11 cellular contexts compared by ENCODE assay signal in genomic region chr12:109950625-109951024, GRCh38. TPM values are rescaled to one million over a fixed set of nuclear protein-coding genes. Genes with fewer than 3 reads are reported as not detected.
DNase-seq lines count a peak whose midpoint lies in the region; ATAC-seq, FAIRE-seq and TF ChIP-seq lines count a peak whose summit lies in the region.
"Had no signal": no experiment of that assay in that cellular context is flagged by ENCODE, and none has a peak within 500 bp of the region (broad histone marks: within the 10 kb centered on the region; RNA-seq: fewer than 3 reads in every experiment).

No MANE protein-coding gene starts in this region.

- no peak for FAIRE-seq in HepG2 (lab: Jason Lieb, UNC)
- no peak for FAIRE-seq in astrocyte (lab: Jason Lieb, UNC)

- TF ChIP-seq EP300 in HepG2 (IDR thresholded peaks at IDR 0.05; ENCODE audit: low read depth in 2 of 2, low read length in 2 of 2) (no peak), HepG2 (CRISPR knock-in tag; IDR thresholded peaks at IDR 0.05; ENCODE audit: borderline replicate concordance) (no peak)

- H3K36me3 Mint-ChIP-seq in astrocyte (ENCODE audit: low read depth, unreplicated experiment) = peaks cover 23% of the 10 kb centered on the region

- H3K27ac ChIP-seq in HepG2 (ENCODE audit: extremely low read length, insufficient read depth, low read length) (peak overlapping the region; percentile 76), right lobe of liver (peak overlapping the region in 1 of 3 donors; percentile 82), astrocyte (ENCODE audit: low read depth, low read length) (peak overlapping the region; percentile 95), muscle layer of duodenum (ENCODE audit: low read length) (peak overlapping the region; percentile 28), uterus (peak overlapping the region; percentile 47 to 69)

- in situ Hi-C loops in HepG2 (cut with HindIII; ENCODE audit: extremely low pct_ligation_motif_present, low pct_unique_long_range_greater_than_20kb) = no loop called here

- H4K20me1 ChIP-seq in HepG2 (ENCODE audit: insufficient read depth, low read length) = no peaks in the 10 kb centered on the region
- H4K20me1 ChIP-seq in astrocyte (ENCODE audit: insufficient read depth, low read length) = no peaks in the 10 kb centered on the region

- H2AFZ ChIP-seq in HepG2 (ENCODE audit: low read length) = no peak overlapping the region
- no peak overlapping the region for H2AFZ ChIP-seq in astrocyte (ENCODE audit: low read depth, low read length)

- CTCF ChIA-PET in HepG2 (lab: Yijun Ruan, JAX; ENCODE audit: low intra/inter-chr PET ratio, low total read pairs) = no interaction called here

- no peak for DNase-seq in HepG2 (ENCODE audit: low spot score)
- no peak for DNase-seq in right lobe of liver
- no peak for DNase-seq in astrocyte (ENCODE audit: low read depth)
- no peak for DNase-seq in uterus
- no peak for DNase-seq in NCI-H345 treated with DMSO at 0.1 percent for 48 hours (lab: John Stamatoyannopoulos, UW; ENCODE audit: unreplicated experiment)
- no peak for DNase-seq in activated gamma-delta T cell (lab: John Stamatoyannopoulos, UW)
- DNase-seq in dedifferentiated amniotic fluid mesenchymal stem cell (ENCODE audit: extremely low spot score) = no peak
- DNase-seq: activated CD8-positive, alpha-beta memory T cell treated with anti-CD3 and anti-CD28 coated beads, Interleukin-2, amount 50 U/mL, for 48 hours; aorta; head of caudate nucleus had no signal

- no peak for TF ChIP-seq RAD21 in HepG2 (CRISPR knock-in tag; IDR thresholded peaks at IDR 0.05)

- BruUV-seq in HepG2 (replicated peaks; lab: Mats Ljungman, UMichigan) = no TSS peak

- no peak overlapping the region for H3K4me2 ChIP-seq in HepG2 (ENCODE audit: low read depth, low read length)
- H3K4me2 ChIP-seq in astrocyte (ENCODE audit: low read length) = peak overlapping the region; percentile 82

- POLR2A ChIA-PET in HepG2 (lab: Yijun Ruan, JAX) = no interaction called here

- H3K4me1 Mint-ChIP-seq in astrocyte (ENCODE audit: low read depth, unreplicated experiment) = peaks cover 68% of the 10 kb centered on the region

- H3K4me1 ChIP-seq in HepG2 (ENCODE audit: insufficient read depth, low read length) = peaks cover 60% of the 10 kb centered on the region
- H3K4me1 ChIP-seq in right lobe of liver = peaks cover 0 to 57% (median 15%) of the 10 kb centered on the region in 4 donors
- peaks cover 69% of the 10 kb centered on the region for H3K4me1 ChIP-seq in astrocyte (ENCODE audit: insufficient read depth, low read length)
- peaks cover 26 to 56% of the 10 kb centered on the region in 2 donors for H3K4me1 ChIP-seq in muscle layer of duodenum (ENCODE audit: control insufficient read depth in 1 of 2, insufficient read depth in 2 of 2, low read length in 2 of 2)
- H3K4me1 ChIP-seq in uterus = peaks cover 0 to 14% of the 10 kb centered on the region in 2 donors

- no peak overlapping the region for H3K4me3 Mint-ChIP-seq in astrocyte (ENCODE audit: unreplicated experiment)

- H3K9ac ChIP-seq in HepG2 (ENCODE audit: insufficient read depth, low read depth, low read length) (no peak overlapping the region), astrocyte (ENCODE audit: low read length) (peak overlapping the region; percentile 62)

- no peak for TF ChIP-seq POLR2A in HepG2 (IDR thresholded peaks at IDR 0.05; ENCODE audit: insufficient read depth in 1 of 2, low read depth in 2 of 2, low read length in 2 of 2)
- no peak for TF ChIP-seq POLR2A in right lobe of liver (IDR thresholded peaks at IDR 0.05)
- TF ChIP-seq POLR2A in uterus (IDR thresholded peaks at IDR 0.05) = no peak

- H3K9me3 ChIP-seq in HepG2 (ENCODE audit: low read length) (no peaks in the 10 kb centered on the region), right lobe of liver (no peaks in the 10 kb centered on the region), astrocyte (ENCODE audit: insufficient read depth, low read depth, low read length) (no peaks in the 10 kb centered on the region), muscle layer of duodenum (ENCODE audit: control insufficient read depth in 1 of 2, low read length in 2 of 2) (no peaks in the 10 kb centered on the region), uterus (no peaks in the 10 kb centered on the region)

- no peaks in the 10 kb centered on the region for H3K9me3 Mint-ChIP-seq in astrocyte (ENCODE audit: unreplicated experiment)

- H3K36me3 ChIP-seq in HepG2 (replicated peaks in 1 of 2; ENCODE audit: control insufficient read depth in 1 of 2, insufficient read depth in 2 of 2, low read length in 2 of 2) (peaks cover 13 to 39% of the 10 kb centered on the region in 2 experiments), right lobe of liver (peaks cover 0 to 40% (median 10%) of the 10 kb centered on the region in 4 donors), astrocyte (ENCODE audit: insufficient read depth, low read length) (peaks cover 19% of the 10 kb centered on the region), muscle layer of duodenum (ENCODE audit: control insufficient read depth in 1 of 2, insufficient read depth in 2 of 2, low read length in 2 of 2) (peaks cover 45% of the 10 kb centered on the region in 2 donors), uterus (no peaks in the 10 kb centered on the region)

- intact Hi-C loops in HepG2 (cut with micrococcal nuclease; ENCODE audit: unreplicated experiment) = no loop called here
- intact Hi-C loops in right lobe of liver (cut with DNase I) = no loop called here
- intact Hi-C loops in uterus (cut with DNase I; ENCODE audit: low total_unique reads) = no loop called here

- TF ChIP-seq CTCF in HepG2 (CRISPR knock-in tag; IDR thresholded peaks at IDR 0.05) = no peak
- no peak for TF ChIP-seq CTCF in right lobe of liver (IDR thresholded peaks at IDR 0.05)
- no peak for TF ChIP-seq CTCF in astrocyte (IDR thresholded peaks at IDR 0.05; ENCODE audit: insufficient read depth, low read depth, low read length)
- TF ChIP-seq CTCF in uterus (IDR thresholded peaks at IDR 0.05) = no peak

- ATAC-seq in HepG2 (no peak), right lobe of liver (no peak)

- no peaks in the 10 kb centered on the region for H3K27me3 ChIP-seq in HepG2 (ENCODE audit: control insufficient read depth in 1 of 2, insufficient read depth in 2 of 2, low read length in 2 of 2)
- H3K27me3 ChIP-seq in right lobe of liver = no peaks in the 10 kb centered on the region
- no peaks in the 10 kb centered on the region for H3K27me3 ChIP-seq in astrocyte (ENCODE audit: insufficient read depth, low read length)
- no peaks in the 10 kb centered on the region for H3K27me3 ChIP-seq in muscle layer of duodenum (ENCODE audit: low read depth, low read length)
- H3K27me3 ChIP-seq in uterus = no peaks in the 10 kb centered on the region

- H3K27me3 Mint-ChIP-seq in astrocyte (ENCODE audit: low read depth, unreplicated experiment) = no peaks in the 10 kb centered on the region

- no peak overlapping the region for H3K4me3 ChIP-seq in HepG2 (replicated peaks in 1 of 3; ENCODE audit: insufficient read depth in 1 of 3, low read depth in 2 of 3, low read length in 3 of 3)
- H3K4me3 ChIP-seq in right lobe of liver = no peak overlapping the region
- H3K4me3 ChIP-seq in astrocyte (ENCODE audit: insufficient read depth, low read depth, low read length) = peak overlapping the region; percentile 6
- no peak overlapping the region for H3K4me3 ChIP-seq in muscle layer of duodenum (ENCODE audit: low read depth in 1 of 2, low read length in 2 of 2)
- no peak overlapping the region for H3K4me3 ChIP-seq in uterus

- H3K79me2 ChIP-seq in HepG2 (ENCODE audit: insufficient read depth, low read length) (no peaks in the 10 kb centered on the region), astrocyte (ENCODE audit: insufficient read depth, low read length) (no peaks in the 10 kb centered on the region)

- H3K27ac Mint-ChIP-seq in astrocyte (ENCODE audit: unreplicated experiment) = peak overlapping the region; percentile 83

RNA-seq across cellular contexts. Expression of gene GIT2, which starts 45.5 kb away (rescaled TPM):
- total RNA-seq in HepG2 (2016; rRNA removed; fragmentation: Illumina TruSeq; extraction: Trizol) (15.2 and 18.4 TPM in 2 replicates), right lobe of liver (10 to 100 TPM; 13.3 to 24.8 (median 16.8) TPM), astrocyte (32.7 and 33.4 TPM in 2 replicates), uterus (10 to 100 TPM; 30.3 to 55.7 (median 47.0) TPM)
- total RNA-seq in HepG2 (2016; cell fraction: cytosol; rRNA removed; fragmentation: Illumina TruSeq; extraction: Trizol; ENCODE audit: low read depth) = 6.4 and 7.3 TPM in 2 replicates
- 14.1 and 17.8 TPM in 2 replicates for total RNA-seq in HepG2 (2016; cell fraction: insoluble cytoplasmic fraction; rRNA removed; fragmentation: Illumina TruSeq; extraction: Trizol)
- total RNA-seq in HepG2 (2016; cell fraction: membrane; rRNA removed; fragmentation: Illumina TruSeq; extraction: Trizol) = 9.0 and 9.5 TPM in 2 replicates
- total RNA-seq in HepG2 (2016; cell fraction: nucleus; rRNA removed; fragmentation: Illumina TruSeq; extraction: Trizol) = 31.9 and 34.5 TPM in 2 replicates
- polyA plus RNA-seq in HepG2 (2011; rRNA removed) = 18.7 and 19.8 TPM in 2 replicates
- 9.5 and 12.3 TPM in 2 replicates for polyA plus RNA-seq in HepG2 (2011; cell fraction: cytosol; rRNA removed)
- 50.5 and 56.5 TPM in 2 replicates for polyA plus RNA-seq in HepG2 (2011; cell fraction: nucleus; rRNA removed)
- 14.5 and 15.2 TPM in 2 replicates for polyA plus RNA-seq in HepG2 (2012)
- 0.65 and 0.83 TPM in 2 replicates for polyA plus RNA-seq in HepG2 (2016; cell fraction: cytosol; fragmentation: Illumina TruSeq; extraction: Trizol; ENCODE audit: low read depth)
- polyA plus RNA-seq in HepG2 (2016; cell fraction: insoluble cytoplasmic fraction; fragmentation: Illumina TruSeq; extraction: Trizol; ENCODE audit: low read depth) = 11.7 and 12.8 TPM in 2 replicates
- polyA plus RNA-seq in HepG2 (2016; cell fraction: membrane; fragmentation: Illumina TruSeq; extraction: Trizol; ENCODE audit: low read depth) = 2.2 and 2.5 TPM in 2 replicates
- 59.1 and 66.0 TPM in 2 replicates for polyA plus RNA-seq in HepG2 (2016; cell fraction: nucleus; fragmentation: Illumina TruSeq; extraction: Trizol; ENCODE audit: insufficient read depth, low read depth)
- polyA minus RNA-seq in HepG2 (2011; rRNA and poly(A)+ RNA removed; ENCODE audit: low replicate concordance) = 26.7 and 35.9 TPM in 2 replicates
- 11.9 and 13.6 TPM in 2 replicates for polyA minus RNA-seq in HepG2 (2011; cell fraction: cytosol; rRNA and poly(A)+ RNA removed)
- polyA minus RNA-seq in HepG2 (2011; cell fraction: nucleus; rRNA and poly(A)+ RNA removed) = 90.6 and 102 TPM in 2 replicates

RNA-seq across cellular contexts. Expression of gene ANKRD13A, which starts 48.6 kb away (rescaled TPM):
- total RNA-seq in HepG2 (2016; rRNA removed; fragmentation: Illumina TruSeq; extraction: Trizol) (34.1 and 40.7 TPM in 2 replicates), right lobe of liver (10 to 100 TPM; 14.4 to 33.7 (median 24.6) TPM), astrocyte (22.5 and 23.9 TPM in 2 replicates), uterus (10 to 100 TPM; 13.1 to 54.3 (median 37.7) TPM)
- 19.2 and 22.0 TPM in 2 replicates for total RNA-seq in HepG2 (2016; cell fraction: cytosol; rRNA removed; fragmentation: Illumina TruSeq; extraction: Trizol; ENCODE audit: low read depth)
- 35.8 and 44.1 TPM in 2 replicates for total RNA-seq in HepG2 (2016; cell fraction: insoluble cytoplasmic fraction; rRNA removed; fragmentation: Illumina TruSeq; extraction: Trizol)
- 36.6 and 37.4 TPM in 2 replicates for total RNA-seq in HepG2 (2016; cell fraction: membrane; rRNA removed; fragmentation: Illumina TruSeq; extraction: Trizol)
- total RNA-seq in HepG2 (2016; cell fraction: nucleus; rRNA removed; fragmentation: Illumina TruSeq; extraction: Trizol) = 27.2 and 29.0 TPM in 2 replicates
- 41.6 and 51.0 TPM in 2 replicates for polyA plus RNA-seq in HepG2 (2011; rRNA removed)
- polyA plus RNA-seq in HepG2 (2011; cell fraction: cytosol; rRNA removed) = 36.8 and 47.0 TPM in 2 replicates
- 90.0 and 92.3 TPM in 2 replicates for polyA plus RNA-seq in HepG2 (2011; cell fraction: nucleus; rRNA removed)
- polyA plus RNA-seq in HepG2 (2012) = 36.3 and 37.0 TPM in 2 replicates
- polyA plus RNA-seq in HepG2 (2016; cell fraction: cytosol; fragmentation: Illumina TruSeq; extraction: Trizol; ENCODE audit: low read depth) = 6.9 and 7.4 TPM in 2 replicates
- 32.2 and 35.3 TPM in 2 replicates for polyA plus RNA-seq in HepG2 (2016; cell fraction: insoluble cytoplasmic fraction; fragmentation: Illumina TruSeq; extraction: Trizol; ENCODE audit: low read depth)
- 19.0 and 20.8 TPM in 2 replicates for polyA plus RNA-seq in HepG2 (2016; cell fraction: membrane; fragmentation: Illumina TruSeq; extraction: Trizol; ENCODE audit: low read depth)
- polyA plus RNA-seq in HepG2 (2016; cell fraction: nucleus; fragmentation: Illumina TruSeq; extraction: Trizol; ENCODE audit: insufficient read depth, low read depth) = 53.7 and 57.1 TPM in 2 replicates
- 40.3 and 72.5 TPM in 2 replicates for polyA minus RNA-seq in HepG2 (2011; rRNA and poly(A)+ RNA removed; ENCODE audit: low replicate concordance)
- polyA minus RNA-seq in HepG2 (2011; cell fraction: cytosol; rRNA and poly(A)+ RNA removed) = 27.5 and 31.2 TPM in 2 replicates
- polyA minus RNA-seq in HepG2 (2011; cell fraction: nucleus; rRNA and poly(A)+ RNA removed) = 41.3 and 58.9 TPM in 2 replicates

RNA-seq across cellular contexts. Expression of gene TCHP, which starts 50.6 kb away (rescaled TPM):
- total RNA-seq in HepG2 (2016; rRNA removed; fragmentation: Illumina TruSeq; extraction: Trizol) (10.4 and 12.2 TPM in 2 replicates), right lobe of liver (1 to 10 TPM; 4.9 to 8.8 (median 6.8) TPM), astrocyte (6.8 and 8.6 TPM in 2 replicates), uterus (10 to 100 TPM in 3 of 4 donors, 1 to 10 TPM in 1; 5.9 to 19.0 (median 12.8) TPM)
- total RNA-seq in HepG2 (2016; cell fraction: cytosol; rRNA removed; fragmentation: Illumina TruSeq; extraction: Trizol; ENCODE audit: low read depth) = 2.5 and 2.6 TPM in 2 replicates
- total RNA-seq in HepG2 (2016; cell fraction: insoluble cytoplasmic fraction; rRNA removed; fragmentation: Illumina TruSeq; extraction: Trizol) = 8.5 and 11.7 TPM in 2 replicates
- 5.2 and 5.6 TPM in 2 replicates for total RNA-seq in HepG2 (2016; cell fraction: membrane; rRNA removed; fragmentation: Illumina TruSeq; extraction: Trizol)
- total RNA-seq in HepG2 (2016; cell fraction: nucleus; rRNA removed; fragmentation: Illumina TruSeq; extraction: Trizol) = 12.5 and 13.8 TPM in 2 replicates
- 6.3 and 6.7 TPM in 2 replicates for polyA plus RNA-seq in HepG2 (2011; rRNA removed)
- 4.3 and 5.7 TPM in 2 replicates for polyA plus RNA-seq in HepG2 (2011; cell fraction: cytosol; rRNA removed)
- polyA plus RNA-seq in HepG2 (2011; cell fraction: nucleus; rRNA removed) = 32.3 and 36.3 TPM in 2 replicates
- 7.6 and 9.7 TPM in 2 replicates for polyA plus RNA-seq in HepG2 (2012)
- 1.2 and 1.4 TPM in 2 replicates for polyA plus RNA-seq in HepG2 (2016; cell fraction: cytosol; fragmentation: Illumina TruSeq; extraction: Trizol; ENCODE audit: low read depth)
- 11.8 and 12.5 TPM in 2 replicates for polyA plus RNA-seq in HepG2 (2016; cell fraction: insoluble cytoplasmic fraction; fragmentation: Illumina TruSeq; extraction: Trizol; ENCODE audit: low read depth)
- 3.1 and 3.4 TPM in 2 replicates for polyA plus RNA-seq in HepG2 (2016; cell fraction: membrane; fragmentation: Illumina TruSeq; extraction: Trizol; ENCODE audit: low read depth)
- 29.5 and 29.6 TPM in 2 replicates for polyA plus RNA-seq in HepG2 (2016; cell fraction: nucleus; fragmentation: Illumina TruSeq; extraction: Trizol; ENCODE audit: insufficient read depth, low read depth)
- polyA minus RNA-seq in HepG2 (2011; rRNA and poly(A)+ RNA removed; ENCODE audit: low replicate concordance) = 5.0 and 14.9 TPM in 2 replicates
- polyA minus RNA-seq in HepG2 (2011; cell fraction: cytosol; rRNA and poly(A)+ RNA removed) = 1.4 and 1.7 TPM in 2 replicates
- polyA minus RNA-seq in HepG2 (2011; cell fraction: nucleus; rRNA and poly(A)+ RNA removed) = 11.3 and 11.8 TPM in 2 replicates
